In genomic region chr1:221734187-221734586, GRCh38 we compare ENCODE assay signal across 23 cellular contexts. TPM values are rescaled to one million over a fixed set of nuclear protein-coding genes. Genes with fewer than 3 reads are reported as not detected.
DNase-seq lines count a peak whose midpoint lies in the region; ATAC-seq and TF ChIP-seq lines count a peak whose summit lies in the region.
"Had no signal": no experiment of that assay in that cellular context is flagged by ENCODE, and none has a peak within 500 bp of the region (broad histone marks: within the 10 kb centered on the region; RNA-seq: fewer than 3 reads in every experiment).

No MANE protein-coding gene starts in this region.

- H3K36me3 ChIP-seq in sigmoid colon (peaks cover 0 to 9% (median 0%) of the 10 kb centered on the region in 4 donors), Peyer's patch (no peaks in the 10 kb centered on the region)
- H3K36me3 ChIP-seq: ascending aorta, colonic mucosa, HAP-1 had no signal

- H3K4me3 ChIP-seq in sigmoid colon (no peak overlapping the region), Peyer's patch (no peak overlapping the region)
- H3K4me3 ChIP-seq: ascending aorta, colonic mucosa, HAP-1, left lung, SJSA1 had no signal

- TF ChIP-seq CTCF in sigmoid colon (IDR thresholded peaks at IDR 0.05), result no peak
- no peak for TF ChIP-seq CTCF in Peyer's patch (IDR thresholded peaks at IDR 0.05)

- H3K27ac ChIP-seq in sigmoid colon, result peak overlapping the region; percentile 62 to 99 (median 71)
- H3K27ac ChIP-seq in Peyer's patch, result peak overlapping the region in 1 of 4 donors; percentile 29
- H3K27ac ChIP-seq: ascending aorta, colonic mucosa, left lung, parathyroid adenoma, SJSA1 had no signal

- H3K27me3 ChIP-seq in sigmoid colon (no peaks in the 10 kb centered on the region), Peyer's patch (no peaks in the 10 kb centered on the region)
- H3K27me3 ChIP-seq: ascending aorta, BE2C, colonic mucosa, left lung, SJSA1 had no signal

- no peaks in the 10 kb centered on the region for H3K9me3 ChIP-seq in sigmoid colon
- no peaks in the 10 kb centered on the region for H3K9me3 ChIP-seq in Peyer's patch
- H3K9me3 ChIP-seq: ascending aorta, BE2C, colonic mucosa, HAP-1, left lung, SJSA1 had no signal

- no peak for TF ChIP-seq EP300 in sigmoid colon (IDR thresholded peaks at IDR 0.05)

- ATAC-seq in HG02981 (IDR thresholded peaks at IDR 0.05; ENCODE audit: unreplicated experiment), result peak; percentile 35
- ATAC-seq in GM19452 (IDR thresholded peaks at IDR 0.05; ENCODE audit: unreplicated experiment), result no peak
- ATAC-seq: left lung; stimulated activated effector memory CD8-positive, alpha-beta T cell treated with anti-CD3 and anti-CD28 coated beads, Interleukin-12 subunit alpha, Interleukin-12 subunit beta, amount 100 ng/mL, for 72 hours had no signal

- peak; percentile 34 for DNase-seq in NOMO-1 treated with DMSO at 0.1 percent for 48 hours (lab: John Stamatoyannopoulos, UW; ENCODE audit: unreplicated experiment)
- DNase-seq in germinal center (ENCODE audit: low spot score), result peak; percentile 5
- no peak for DNase-seq in sigmoid colon
- DNase-seq in Peyer's patch, result no peak
- DNase-seq in stimulated activated CD4-positive, alpha-beta T cell treated with anti-CD3 and anti-CD28 coated beads, Interleukin-15, amount 100 ng/mL, for 24 hours, result no peak
- DNase-seq: activated gamma-delta T cell treated with Interleukin-2 at 50 U/mL for 16 hours, BE2C, colonic mucosa, DMS 273 treated with DMSO at 0.1 percent for 48 hours, GDM1, left lung, NCI-H187 treated with DMSO at 0.1 percent for 48 hours, NCI-H446, OCI-M1, T1000, trophoblast cell had no signal

- intact Hi-C loops in sigmoid colon (cut with DNase I), result no loop called here

- no peak for TF ChIP-seq POLR2A in sigmoid colon (IDR thresholded peaks at IDR 0.05)
- no peak for TF ChIP-seq POLR2A in Peyer's patch (IDR thresholded peaks at IDR 0.05)

- H3K4me1 ChIP-seq in sigmoid colon (peaks cover 0 to 88% (median 76%) of the 10 kb centered on the region in 4 donors), Peyer's patch (peaks cover 0 to 17% (median 0%) of the 10 kb centered on the region in 4 donors)
- H3K4me1 ChIP-seq: ascending aorta, BE2C, colonic mucosa, parathyroid adenoma had no signal

RNA-seq across cellular contexts. Expression of gene DUSP10, which starts 7.7 kb away (rescaled TPM):
- total RNA-seq in sigmoid colon (10 to 100 TPM; 11.4 to 19.9 (median 15.7) TPM), Peyer's patch (10 to 100 TPM in 1 of 4 donors, 1 to 10 TPM in 3; 1.4 to 11.6 (median 4.4) TPM)
- polyA plus RNA-seq in sigmoid colon, result 1 to 10 TPM; 2.5 to 4.1 (median 3.6) TPM

Comparison
In these comparisons a context has a peak if more than half of its experiments do, and no peak if none do; other contexts are left out.
1. DNase-seq: peak in NOMO-1 treated with DMSO at 0.1 percent for 48 hours (single experiment) and germinal center (single experiment); none in sigmoid colon (single experiment), Peyer's patch (0 of 3) and stimulated activated CD4-positive, alpha-beta T cell treated with anti-CD3 and anti-CD28 coated beads, Interleukin-15, amount 100 ng/mL, for 24 hours (single experiment).